Comparison of ENCODE assay signal across 17 cellular contexts in the genomic region with DNA sequence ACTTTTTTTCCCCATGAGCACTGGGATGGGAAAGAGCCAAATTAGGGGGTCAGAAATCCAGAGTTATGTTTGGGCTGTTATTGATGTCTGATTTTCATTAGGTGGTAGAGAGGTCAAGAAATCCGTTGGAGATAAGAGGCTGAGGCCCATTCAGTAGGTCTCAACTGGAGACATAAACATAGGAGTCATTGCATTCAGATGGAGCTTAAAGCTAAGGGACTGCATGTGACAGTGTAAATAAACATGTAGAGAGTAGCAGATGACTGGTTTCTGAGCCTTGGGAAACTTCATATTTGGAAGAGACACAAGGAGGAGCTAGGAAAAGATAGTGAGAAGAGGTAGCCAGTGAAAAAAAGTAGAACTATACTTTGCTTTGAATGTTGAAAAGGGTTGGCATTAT. TPM values are rescaled to one million over a fixed set of nuclear protein-coding genes. Genes with fewer than 3 reads are reported as not detected.
A peak's percentile ranks its signal among the peaks of the same experiment; 100 is the strongest.
DNase-seq lines count a peak whose midpoint lies in the region; ATAC-seq and TF ChIP-seq lines count a peak whose summit lies in the region.
"Had no signal": no experiment of that assay in that cellular context is flagged by ENCODE, and none has a peak within 500 bp of the region (broad histone marks: within the 10 kb centered on the region; RNA-seq: fewer than 3 reads in every experiment).

No MANE protein-coding gene starts in this region.

- no peak overlapping the region for H2AFZ ChIP-seq in OCI-LY1 (ENCODE audit: low read length)

- no peak for DNase-seq in activated T-cell treated with anti-CD3 and anti-CD28 coated beads, Interleukin-2, amount 50 U/mL, for 24 hours
- DNase-seq in activated T-cell treated with anti-CD3 and anti-CD28 coated beads, Interleukin-2, amount 50 U/mL, for 1 hour: no peak
- no peak for DNase-seq in activated naive CD8-positive, alpha-beta T cell treated with anti-CD3 and anti-CD28 coated beads, Interleukin-2, amount 10 ng/mL, durations not matched to agents 7 days and 5 days
- DNase-seq in stimulated activated effector memory CD8-positive, alpha-beta T cell treated with anti-CD3 and anti-CD28 coated beads, Interleukin-12 subunit alpha, Interleukin-12 subunit beta, amount 100 ng/mL, for 72 hours (ENCODE audit: low spot score in 2 of 2): no peak
- no peak for DNase-seq in germinal center (ENCODE audit: low spot score)
- DNase-seq: EL; foreskin fibroblast; kidney glomerular epithelial cell; NCI-H1694 treated with DMSO at 0.1 percent for 48 hours; NCI-H345; NK-92 treated with Interleukin-12 subunit alpha and Interleukin-12 subunit beta, amount 100 ng/mL, for 24 hours; retina; Right ventricle myocardium superior; stomach had no signal

- H4K20me1 ChIP-seq in OCI-LY1 (ENCODE audit: insufficient read depth, low read length): no peaks in the 10 kb centered on the region

- TF ChIP-seq CTCF in OCI-LY1 (IDR thresholded peaks at IDR 0.05; ENCODE audit: low read length): no peak

- H3K4me1 Mint-ChIP-seq in activated T-cell treated with anti-CD3 and anti-CD28 coated beads, Interleukin-2, amount 50 U/mL, for 24 hours (ENCODE audit: low read depth): peaks cover 76% of the 10 kb centered on the region
- H3K4me1 Mint-ChIP-seq in activated naive CD8-positive, alpha-beta T cell treated with anti-CD3 and anti-CD28 coated beads, Interleukin-2, amount 10 ng/mL, durations not matched to agents 7 days and 5 days: peaks cover 61% of the 10 kb centered on the region
- H3K4me1 Mint-ChIP-seq in stimulated activated effector memory CD8-positive, alpha-beta T cell treated with anti-CD3 and anti-CD28 coated beads, Interleukin-12 subunit alpha, Interleukin-12 subunit beta, amount 100 ng/mL, for 72 hours: peaks cover 46% of the 10 kb centered on the region

- H3K27me3 Mint-ChIP-seq in activated T-cell treated with anti-CD3 and anti-CD28 coated beads, Interleukin-2, amount 50 U/mL, for 24 hours: no peaks in the 10 kb centered on the region
- H3K27me3 Mint-ChIP-seq in activated naive CD8-positive, alpha-beta T cell treated with anti-CD3 and anti-CD28 coated beads, Interleukin-2, amount 10 ng/mL, durations not matched to agents 7 days and 5 days: no peaks in the 10 kb centered on the region

- H3F3A ChIP-seq in OCI-LY1 (ENCODE audit: insufficient read depth, low read length): peaks cover 6% of the 10 kb centered on the region; the same call in 1 of the 2 replicates

- no peak for ATAC-seq in activated naive CD8-positive, alpha-beta T cell treated with anti-CD3 and anti-CD28 coated beads, Interleukin-2, amount 10 ng/mL, durations not matched to agents 7 days and 5 days (ENCODE audit: low read depth)
- ATAC-seq in stimulated activated effector memory CD8-positive, alpha-beta T cell treated with anti-CD3 and anti-CD28 coated beads, Interleukin-12 subunit alpha, Interleukin-12 subunit beta, amount 100 ng/mL, for 72 hours: no peak
- ATAC-seq in HG03342 (IDR thresholded peaks at IDR 0.05; ENCODE audit: unreplicated experiment) (no peak), HG03571 (IDR thresholded peaks at IDR 0.05; ENCODE audit: unreplicated experiment) (no peak)

- H3K9me2 ChIP-seq in OCI-LY1 (ENCODE audit: low read depth, low read length): no peaks in the 10 kb centered on the region

- H3K36me3 ChIP-seq in OCI-LY1 (ENCODE audit: insufficient read depth, low read length): peaks cover 76% of the 10 kb centered on the region
- H3K36me3 ChIP-seq: stomach had no signal

- H3K4me2 ChIP-seq in OCI-LY1 (ENCODE audit: low read length): peak overlapping the region; percentile 48

- peak overlapping the region; percentile 64 for H3K27ac ChIP-seq in OCI-LY1 (ENCODE audit: low read depth, low read length, poor library complexity, severe bottlenecking)

- peak overlapping the region; percentile 65 for H3K4me3 Mint-ChIP-seq in activated T-cell treated with anti-CD3 and anti-CD28 coated beads, Interleukin-2, amount 50 U/mL, for 24 hours
- peak overlapping the region; percentile 71 for H3K4me3 Mint-ChIP-seq in activated naive CD8-positive, alpha-beta T cell treated with anti-CD3 and anti-CD28 coated beads, Interleukin-2, amount 10 ng/mL, durations not matched to agents 7 days and 5 days
- peak overlapping the region; percentile 67 for H3K4me3 Mint-ChIP-seq in stimulated activated effector memory CD8-positive, alpha-beta T cell treated with anti-CD3 and anti-CD28 coated beads, Interleukin-12 subunit alpha, Interleukin-12 subunit beta, amount 100 ng/mL, for 72 hours

- POLR2A ChIA-PET in activated naive CD8-positive, alpha-beta T cell treated with anti-CD3 and anti-CD28 coated beads, Interleukin-2, amount 10 ng/mL, durations not matched to agents 7 days and 5 days (lab: Charles Lee): interaction anchor here (0.9 to 9.2 kb wide), 15 partner anchors 9 to 127 kb away, joined by 3 to 116 read pairs (median 8); a partner anchor contains a TSS

- H3K9ac ChIP-seq in OCI-LY1 (ENCODE audit: low read length): no peak overlapping the region; the same call in 1 of the 2 replicates

- peaks cover 70% of the 10 kb centered on the region for H3K36me3 Mint-ChIP-seq in activated T-cell treated with anti-CD3 and anti-CD28 coated beads, Interleukin-2, amount 50 U/mL, for 24 hours (ENCODE audit: low read depth)
- H3K36me3 Mint-ChIP-seq in activated naive CD8-positive, alpha-beta T cell treated with anti-CD3 and anti-CD28 coated beads, Interleukin-2, amount 10 ng/mL, durations not matched to agents 7 days and 5 days: peaks cover 40% of the 10 kb centered on the region
- peaks cover 100% of the 10 kb centered on the region for H3K36me3 Mint-ChIP-seq in stimulated activated effector memory CD8-positive, alpha-beta T cell treated with anti-CD3 and anti-CD28 coated beads, Interleukin-12 subunit alpha, Interleukin-12 subunit beta, amount 100 ng/mL, for 72 hours

- H3K27ac Mint-ChIP-seq in activated T-cell treated with anti-CD3 and anti-CD28 coated beads, Interleukin-2, amount 50 U/mL, for 24 hours: peak overlapping the region; percentile 93
- H3K27ac Mint-ChIP-seq in activated naive CD8-positive, alpha-beta T cell treated with anti-CD3 and anti-CD28 coated beads, Interleukin-2, amount 10 ng/mL, durations not matched to agents 7 days and 5 days: peak overlapping the region; percentile 79
- peak overlapping the region; percentile 88 for H3K27ac Mint-ChIP-seq in stimulated activated effector memory CD8-positive, alpha-beta T cell treated with anti-CD3 and anti-CD28 coated beads, Interleukin-12 subunit alpha, Interleukin-12 subunit beta, amount 100 ng/mL, for 72 hours

- H3K9me3 Mint-ChIP-seq in activated T-cell treated with anti-CD3 and anti-CD28 coated beads, Interleukin-2, amount 50 U/mL, for 24 hours: no peaks in the 10 kb centered on the region
- H3K9me3 Mint-ChIP-seq in activated naive CD8-positive, alpha-beta T cell treated with anti-CD3 and anti-CD28 coated beads, Interleukin-2, amount 10 ng/mL, durations not matched to agents 7 days and 5 days: no peaks in the 10 kb centered on the region
- H3K9me3 Mint-ChIP-seq in stimulated activated effector memory CD8-positive, alpha-beta T cell treated with anti-CD3 and anti-CD28 coated beads, Interleukin-12 subunit alpha, Interleukin-12 subunit beta, amount 100 ng/mL, for 72 hours: no peaks in the 10 kb centered on the region

- H3K27me3 ChIP-seq in OCI-LY1 (ENCODE audit: insufficient read depth, low read length): no peaks in the 10 kb centered on the region
- H3K27me3 ChIP-seq: stomach had no signal

- peak overlapping the region; percentile 11 for H3K4me3 ChIP-seq in OCI-LY1 (ENCODE audit: low read depth, low read length, poor library complexity, severe bottlenecking)
- H3K4me3 ChIP-seq: stomach had no signal

- H3K9me3 ChIP-seq in OCI-LY1 (ENCODE audit: low read length): no peaks in the 10 kb centered on the region
- H3K9me3 ChIP-seq: stomach had no signal

- H3K79me2 ChIP-seq in OCI-LY1 (ENCODE audit: insufficient read depth, low read length): peaks cover 100% of the 10 kb centered on the region

- H3K4me1 ChIP-seq in OCI-LY1 (ENCODE audit: insufficient read depth, low read length, severe bottlenecking): peaks cover 99% of the 10 kb centered on the region

RNA-seq across cellular contexts. Expression of a gene that starts 11.7 kb away (rescaled TPM):
- total RNA-seq in activated naive CD8-positive, alpha-beta T cell treated with anti-CD3 and anti-CD28 coated beads, Interleukin-2, amount 10 ng/mL, durations not matched to agents 7 days and 5 days: 100 to 1,000 TPM; 828 to 854 TPM
